ENCODE assay signal across 11 cellular contexts in the genomic region with DNA sequence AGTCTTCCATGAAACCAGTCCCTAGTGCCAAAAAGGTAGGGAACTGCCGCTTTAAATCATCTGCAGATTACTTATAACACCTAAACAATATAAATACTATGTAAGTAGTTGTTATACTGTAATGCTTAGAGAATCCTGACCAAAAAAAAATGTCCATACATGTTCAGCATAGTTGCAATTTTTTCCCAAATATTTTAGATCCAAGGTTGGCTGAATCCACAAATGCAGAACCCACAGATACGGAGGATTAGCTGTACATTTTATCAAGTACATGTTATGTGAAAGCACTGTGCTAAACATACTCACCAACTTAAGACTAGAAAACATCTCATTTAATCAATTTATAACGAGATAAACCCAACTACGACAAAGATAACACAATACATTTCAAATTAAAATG. TPM values are rescaled to one million over a fixed set of nuclear protein-coding genes. Genes with fewer than 3 reads are reported as not detected.
DNase-seq lines count a peak whose midpoint lies in the region; ATAC-seq and TF ChIP-seq lines count a peak whose summit lies in the region.
"Had no signal": no experiment of that assay in that cellular context is flagged by ENCODE, and none has a peak within 500 bp of the region (broad histone marks: within the 10 kb centered on the region; RNA-seq: fewer than 3 reads in every experiment).

No MANE protein-coding gene starts in this region.

- H3K4me2 ChIP-seq in SU-DHL-6 (ENCODE audit: low read depth, low read length, poor library complexity, severe bottlenecking) (peak overlapping the region; percentile 53), fibroblast of lung (ENCODE audit: extremely low read depth, insufficient read depth, low read length) (peak overlapping the region; percentile 25), smooth muscle cell (no peak overlapping the region)

- H3K79me2 ChIP-seq in SU-DHL-6 (ENCODE audit: insufficient read depth, low read length), result peaks cover 100% of the 10 kb centered on the region
- peaks cover 100% of the 10 kb centered on the region for H3K79me2 ChIP-seq in fibroblast of lung (ENCODE audit: control insufficient read depth, insufficient read depth, low read length)
- H3K79me2 ChIP-seq in smooth muscle cell (ENCODE audit: low read depth), result peaks cover 100% of the 10 kb centered on the region

- H3K4me1 Mint-ChIP-seq in activated CD8-positive, alpha-beta memory T cell treated with anti-CD3 and anti-CD28 coated beads, Interleukin-2, amount 10 ng/mL, durations not matched to agents 7 days and 5 days, result peaks cover 78% of the 10 kb centered on the region

- no peak for DNase-seq in activated CD8-positive, alpha-beta memory T cell treated with anti-CD3 and anti-CD28 coated beads, Interleukin-2, amount 10 ng/mL, durations not matched to agents 7 days and 5 days
- no peak for DNase-seq in activated CD8-positive, alpha-beta memory T cell treated with anti-CD3 and anti-CD28 coated beads for 24 hours
- DNase-seq in fibroblast of lung (ENCODE audit: low read depth in 2 of 2) (peak in 1 of 2 donors; percentile 55), smooth muscle cell (lab: John Stamatoyannopoulos, UW; ENCODE audit: unreplicated experiment) (no peak), GM19238 (ENCODE audit: insufficient read length, low spot score) (no peak), SK-N-DZ (ENCODE audit: low spot score) (no peak), left cardiac atrium (no peak)
- DNase-seq: activated naive CD4-positive, alpha-beta T cell; dorsolateral prefrontal cortex; left ventricle myocardium inferior had no signal

- no peak overlapping the region for H3K9ac ChIP-seq in SU-DHL-6 (ENCODE audit: low read length)
- H3K9ac ChIP-seq in fibroblast of lung (ENCODE audit: insufficient read depth, low read length), result no peak overlapping the region
- no peak overlapping the region for H3K9ac ChIP-seq in smooth muscle cell (ENCODE audit: low read depth)

- TF ChIP-seq CTCF in SU-DHL-6 (IDR thresholded peaks at IDR 0.05; ENCODE audit: insufficient read depth, low read length, poor library complexity, severe bottlenecking) (no peak), fibroblast of lung (conservative IDR thresholded peaks at IDR 0.05 in 1 of 2, IDR thresholded peaks at IDR 0.05 in 1 of 2; ENCODE audit: low read depth in 1 of 2, low read length in 2 of 2) (no peak), smooth muscle cell (IDR thresholded peaks at IDR 0.05; ENCODE audit: borderline replicate concordance, insufficient read depth, poor library complexity, severe bottlenecking) (no peak)

- 0 out of 2 replicates have a peak, but pooled peaks cover 3% of the 10 kb centered on the region for H3K36me3 ChIP-seq in SU-DHL-6 (ENCODE audit: low read length)
- no peaks in the 10 kb centered on the region for H3K36me3 ChIP-seq in fibroblast of lung (ENCODE audit: control insufficient read depth, insufficient read depth, low read length)
- no peaks in the 10 kb centered on the region for H3K36me3 ChIP-seq in smooth muscle cell (ENCODE audit: low read depth)
- H3K36me3 ChIP-seq: left ventricle myocardium inferior had no signal

- H3K27ac ChIP-seq in SU-DHL-6 (ENCODE audit: low read depth, low read length) (no peak overlapping the region; the same call in 1 of the 2 replicates), fibroblast of lung (ENCODE audit: insufficient read depth, low read length) (no peak overlapping the region), smooth muscle cell (ENCODE audit: low read depth) (peak overlapping the region; percentile 16)
- H3K27ac ChIP-seq: dorsolateral prefrontal cortex, left ventricle myocardium inferior had no signal

- H3K27me3 ChIP-seq in SU-DHL-6 (ENCODE audit: low read length) (no peaks in the 10 kb centered on the region), fibroblast of lung (ENCODE audit: control insufficient read depth, insufficient read depth, low read length) (no peaks in the 10 kb centered on the region), smooth muscle cell (ENCODE audit: low read depth) (no peaks in the 10 kb centered on the region)
- H3K27me3 ChIP-seq: dorsolateral prefrontal cortex had no signal

- H3K9me2 ChIP-seq in SU-DHL-6 (replicated peaks; ENCODE audit: insufficient read depth, low read length), result no peaks in the 10 kb centered on the region

- intact Hi-C loops in left cardiac atrium (cut with DNase I), result no loop called here

- H3K4me1 ChIP-seq in fibroblast of lung (ENCODE audit: control insufficient read depth, extremely low read depth, insufficient read depth, low read length) (peaks cover 10% of the 10 kb centered on the region), smooth muscle cell (ENCODE audit: low read depth) (peaks cover 15% of the 10 kb centered on the region)

- 84% methylated on average over 4 of the region's 4 CpGs for WGBS in smooth muscle cell (ENCODE audit: low lambda C conversion rate)

- no peak overlapping the region for H2AFZ ChIP-seq in SU-DHL-6 (ENCODE audit: low read depth, low read length, severe bottlenecking)
- H2AFZ ChIP-seq in fibroblast of lung (ENCODE audit: low read length), result no peak overlapping the region
- H2AFZ ChIP-seq in smooth muscle cell (ENCODE audit: low read depth), result no peak overlapping the region

- ATAC-seq in activated CD8-positive, alpha-beta memory T cell treated with anti-CD3 and anti-CD28 coated beads, Interleukin-2, amount 10 ng/mL, durations not matched to agents 7 days and 5 days, result no peak
- ATAC-seq in left cardiac atrium, result no peak

- no peaks in the 10 kb centered on the region for H3K9me3 Mint-ChIP-seq in activated CD8-positive, alpha-beta memory T cell treated with anti-CD3 and anti-CD28 coated beads, Interleukin-2, amount 10 ng/mL, durations not matched to agents 7 days and 5 days (ENCODE audit: low read depth)

- H3K4me3 ChIP-seq in SU-DHL-6 (ENCODE audit: insufficient read depth, low read length, poor library complexity, severe bottlenecking) (no peak overlapping the region), fibroblast of lung (replicated peaks in 1 of 4; ENCODE audit: control extremely low read depth in 1 of 4, insufficient read depth in 1 of 4, low read depth in 3 of 4, low read length in 4 of 4) (no peak overlapping the region), smooth muscle cell (no peak overlapping the region)
- H3K4me3 ChIP-seq: dorsolateral prefrontal cortex, left ventricle myocardium inferior had no signal

- H3K27me3 Mint-ChIP-seq in activated CD8-positive, alpha-beta memory T cell treated with anti-CD3 and anti-CD28 coated beads, Interleukin-2, amount 10 ng/mL, durations not matched to agents 7 days and 5 days, result no peaks in the 10 kb centered on the region

- no peak overlapping the region for H3K27ac Mint-ChIP-seq in activated CD8-positive, alpha-beta memory T cell treated with anti-CD3 and anti-CD28 coated beads, Interleukin-2, amount 10 ng/mL, durations not matched to agents 7 days and 5 days

- peak overlapping the region; percentile 18 for H3K4me3 Mint-ChIP-seq in activated CD8-positive, alpha-beta memory T cell treated with anti-CD3 and anti-CD28 coated beads, Interleukin-2, amount 10 ng/mL, durations not matched to agents 7 days and 5 days

- H4K20me1 ChIP-seq in SU-DHL-6 (ENCODE audit: low read depth, low read length) (peaks cover 34% of the 10 kb centered on the region; the same call in 1 of the 2 replicates), fibroblast of lung (ENCODE audit: control insufficient read depth, extremely low read depth, insufficient read depth, low read length) (peaks cover 9% of the 10 kb centered on the region), smooth muscle cell (ENCODE audit: low read depth) (peaks cover 100% of the 10 kb centered on the region)

- H3K9me3 ChIP-seq in SU-DHL-6 (ENCODE audit: insufficient read depth, low read length) (no peaks in the 10 kb centered on the region), fibroblast of lung (ENCODE audit: control insufficient read depth, insufficient read depth, low read depth, low read length) (no peaks in the 10 kb centered on the region), smooth muscle cell (replicated peaks; ENCODE audit: low read depth) (no peaks in the 10 kb centered on the region)
- H3K9me3 ChIP-seq: left ventricle myocardium inferior had no signal

- H3F3A ChIP-seq in SU-DHL-6 (ENCODE audit: insufficient read depth) (peaks cover 18% of the 10 kb centered on the region; the same call in 1 of the 2 replicates), smooth muscle cell (ENCODE audit: low read depth) (peaks cover 6% of the 10 kb centered on the region)

- CTCF ChIA-PET in activated CD8-positive, alpha-beta memory T cell treated with anti-CD3 and anti-CD28 coated beads, Interleukin-2, amount 10 ng/mL, durations not matched to agents 7 days and 5 days (lab: Charles Lee), result interaction anchor here (0.6 to 1.2 kb wide), 3 partner anchors 9 to 39 kb away, joined by 3 to 4 read pairs (median 3); a partner anchor contains a TSS

- H3K36me3 Mint-ChIP-seq in activated CD8-positive, alpha-beta memory T cell treated with anti-CD3 and anti-CD28 coated beads, Interleukin-2, amount 10 ng/mL, durations not matched to agents 7 days and 5 days, result peaks cover 33% of the 10 kb centered on the region

RNA-seq across cellular contexts. Expression of a gene that starts 9.3 kb away (rescaled TPM):
- total RNA-seq in activated CD8-positive, alpha-beta memory T cell treated with anti-CD3 and anti-CD28 coated beads, Interleukin-2, amount 10 ng/mL, durations not matched to agents 7 days and 5 days, result 10 to 100 TPM; 62.6 to 64.3 TPM
- total RNA-seq in fibroblast of lung (9.2 and 12.1 TPM in 2 replicates), smooth muscle cell (16.9 and 39.9 TPM in 2 replicates), left cardiac atrium (10 to 100 TPM; 19.0 to 21.6 TPM)
- polyA plus RNA-seq in fibroblast of lung (16.6 and 19.7 TPM in 2 replicates), smooth muscle cell (5.7 and 6.9 TPM in 2 replicates)
- 7.8 and 9.0 TPM in 2 replicates for polyA plus RNA-seq in fibroblast of lung (2012)
- 13.7 and 17.5 TPM in 2 replicates for polyA minus RNA-seq in fibroblast of lung (ENCODE audit: low replicate concordance)
- 6.7 and 8.1 TPM in 2 replicates for polyA plus RNA-seq in SK-N-DZ (2014; cell fraction: cytosol; rRNA removed)
- polyA plus RNA-seq in SK-N-DZ (2014; cell fraction: nucleus; rRNA removed), result 11.7 and 18.0 TPM in 2 replicates
